Comparison of ENCODE assay signal across 1 cellular context in the genomic region with DNA sequence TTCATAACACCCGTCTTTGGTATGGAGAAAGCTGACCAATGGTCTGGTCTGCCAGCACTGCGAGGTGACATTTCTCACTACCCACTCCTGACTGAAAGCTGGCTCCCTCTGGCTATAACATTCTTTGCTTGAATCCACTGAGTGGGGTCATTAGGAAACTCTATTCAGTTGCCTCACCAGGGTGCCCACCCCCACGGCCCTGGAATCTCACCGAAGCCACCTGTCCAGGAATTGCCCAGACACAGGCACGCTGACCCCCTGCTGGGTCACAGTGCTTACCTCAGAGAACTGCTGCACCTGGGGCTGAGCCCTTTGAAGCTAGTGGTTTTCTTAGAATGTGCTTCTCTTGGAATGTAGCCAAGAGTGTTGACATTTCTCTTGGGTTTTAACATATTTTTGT.
TF ChIP-seq lines count a peak whose summit lies in the region.

No MANE protein-coding gene starts in this region.

TF ChIP-seq in HEK293, 187 proteins besides CTCF, POLR2A, EP300 and RAD21 (continued from another document):
- TF ChIP-seq, protein P1, sequence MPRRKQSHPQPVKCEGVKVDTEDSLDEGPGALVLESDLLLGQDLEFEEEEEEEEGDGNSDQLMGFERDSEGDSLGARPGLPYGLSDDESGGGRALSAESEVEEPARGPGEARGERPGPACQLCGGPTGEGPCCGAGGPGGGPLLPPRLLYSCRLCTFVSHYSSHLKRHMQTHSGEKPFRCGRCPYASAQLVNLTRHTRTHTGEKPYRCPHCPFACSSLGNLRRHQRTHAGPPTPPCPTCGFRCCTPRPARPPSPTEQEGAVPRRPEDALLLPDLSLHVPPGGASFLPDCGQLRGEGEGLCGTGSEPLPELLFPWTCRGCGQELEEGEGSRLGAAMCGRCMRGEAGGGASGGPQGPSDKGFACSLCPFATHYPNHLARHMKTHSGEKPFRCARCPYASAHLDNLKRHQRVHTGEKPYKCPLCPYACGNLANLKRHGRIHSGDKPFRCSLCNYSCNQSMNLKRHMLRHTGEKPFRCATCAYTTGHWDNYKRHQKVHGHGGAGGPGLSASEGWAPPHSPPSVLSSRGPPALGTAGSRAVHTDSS (tag by site-specific recombination; IDR thresholded peaks at IDR 0.05): no peak
- TF ChIP-seq, protein P2, sequence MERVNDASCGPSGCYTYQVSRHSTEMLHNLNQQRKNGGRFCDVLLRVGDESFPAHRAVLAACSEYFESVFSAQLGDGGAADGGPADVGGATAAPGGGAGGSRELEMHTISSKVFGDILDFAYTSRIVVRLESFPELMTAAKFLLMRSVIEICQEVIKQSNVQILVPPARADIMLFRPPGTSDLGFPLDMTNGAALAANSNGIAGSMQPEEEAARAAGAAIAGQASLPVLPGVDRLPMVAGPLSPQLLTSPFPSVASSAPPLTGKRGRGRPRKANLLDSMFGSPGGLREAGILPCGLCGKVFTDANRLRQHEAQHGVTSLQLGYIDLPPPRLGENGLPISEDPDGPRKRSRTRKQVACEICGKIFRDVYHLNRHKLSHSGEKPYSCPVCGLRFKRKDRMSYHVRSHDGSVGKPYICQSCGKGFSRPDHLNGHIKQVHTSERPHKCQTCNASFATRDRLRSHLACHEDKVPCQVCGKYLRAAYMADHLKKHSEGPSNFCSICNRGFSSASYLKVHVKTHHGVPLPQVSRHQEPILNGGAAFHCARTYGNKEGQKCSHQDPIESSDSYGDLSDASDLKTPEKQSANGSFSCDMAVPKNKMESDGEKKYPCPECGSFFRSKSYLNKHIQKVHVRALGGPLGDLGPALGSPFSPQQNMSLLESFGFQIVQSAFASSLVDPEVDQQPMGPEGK (tag by site-specific recombination; IDR thresholded peaks at IDR 0.05): no peak
- TF ChIP-seq ZNF133 (tag by site-specific recombination; IDR thresholded peaks at IDR 0.05) (no peak), ZNF266 (tag by site-specific recombination; IDR thresholded peaks at IDR 0.05; ENCODE audit: low read depth) (no peak), GLI4 (tag by site-specific recombination; IDR thresholded peaks at IDR 0.05) (no peak), ZNF530 (tag by site-specific recombination; IDR thresholded peaks at IDR 0.05; ENCODE audit: low read depth) (no peak), SCRT1 (tag by site-specific recombination; IDR thresholded peaks at IDR 0.05; ENCODE audit: borderline replicate concordance) (no peak), WT1 (tag by site-specific recombination; IDR thresholded peaks at IDR 0.05) (no peak), TCF7L2 (IDR thresholded peaks at IDR 0.05; ENCODE audit: borderline replicate concordance, low read depth, low read length) (no peak)
- TF ChIP-seq, protein P3, sequence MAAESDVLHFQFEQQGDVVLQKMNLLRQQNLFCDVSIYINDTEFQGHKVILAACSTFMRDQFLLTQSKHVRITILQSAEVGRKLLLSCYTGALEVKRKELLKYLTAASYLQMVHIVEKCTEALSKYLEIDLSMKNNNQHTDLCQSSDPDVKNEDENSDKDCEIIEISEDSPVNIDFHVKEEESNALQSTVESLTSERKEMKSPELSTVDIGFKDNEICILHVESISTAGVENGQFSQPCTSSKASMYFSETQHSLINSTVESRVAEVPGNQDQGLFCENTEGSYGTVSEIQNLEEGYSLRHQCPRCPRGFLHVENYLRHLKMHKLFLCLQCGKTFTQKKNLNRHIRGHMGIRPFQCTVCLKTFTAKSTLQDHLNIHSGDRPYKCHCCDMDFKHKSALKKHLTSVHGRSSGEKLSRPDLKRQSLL (tag by site-specific recombination; IDR thresholded peaks at IDR 0.05): no peak
- TF ChIP-seq, protein P4, sequence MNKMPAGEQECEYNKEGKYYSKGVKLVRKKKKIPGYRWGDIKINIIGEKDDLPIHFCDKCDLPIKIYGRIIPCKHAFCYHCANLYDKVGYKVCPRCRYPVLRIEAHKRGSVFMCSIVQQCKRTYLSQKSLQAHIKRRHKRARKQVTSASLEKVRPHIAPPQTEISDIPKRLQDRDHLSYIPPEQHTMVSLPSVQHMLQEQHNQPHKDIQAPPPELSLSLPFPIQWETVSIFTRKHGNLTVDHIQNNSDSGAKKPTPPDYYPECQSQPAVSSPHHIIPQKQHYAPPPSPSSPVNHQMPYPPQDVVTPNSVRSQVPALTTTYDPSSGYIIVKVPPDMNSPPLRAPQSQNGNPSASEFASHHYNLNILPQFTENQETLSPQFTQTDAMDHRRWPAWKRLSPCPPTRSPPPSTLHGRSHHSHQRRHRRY (tag by site-specific recombination; IDR thresholded peaks at IDR 0.05): no peak
